Comparison of ENCODE assay signal across 29 cellular contexts in genomic region chr1:181451661-181452060, GRCh38. TPM values are rescaled to one million over a fixed set of nuclear protein-coding genes. Genes with fewer than 3 reads are reported as not detected.
"Had no signal": no experiment of that assay in that cellular context is flagged by ENCODE, and none has a peak within 500 bp of the region (broad histone marks: within the 10 kb centered on the region; RNA-seq: fewer than 3 reads in every experiment).

No MANE protein-coding gene starts in this region.

- DNase-seq: activated CD4-positive, alpha-beta T cell treated with anti-CD3 and anti-CD28 coated beads for 48 hours; activated CD4-positive, alpha-beta T cell treated with anti-CD3 and anti-CD28 coated beads, Interleukin-2, amount 50 U/mL, for 4 hours; activated CD4-positive, CD25-positive, alpha-beta regulatory T cell treated with anti-CD3 and anti-CD28 coated beads, Interleukin-2, amount 50 U/mL, for 72 hours; activated CD8-positive, alpha-beta T cell treated with anti-CD3 and anti-CD28 coated beads, Interleukin-2, amount 10 ng/mL, durations not matched to agents 7 days and 5 days; activated effector memory CD4-positive, alpha-beta T cell treated with anti-CD3 and anti-CD28 coated beads, Interleukin-2, amount 50 U/mL, for 16 hours; activated naive CD4-positive, alpha-beta T cell treated with Interleukin-2 at 50 U/mL for 16 hours; activated naive CD8-positive, alpha-beta T cell treated with anti-CD3 and anti-CD28 coated beads, Interleukin-2, amount 50 U/mL, for 24 hours; activated T-cell treated with anti-CD3 and anti-CD28 coated beads, Interleukin-2, amount 50 U/mL, for 24 hours; amniotic stem cell; Kasumi-1; KBM-7; NCI-H1048; NCI-H1694 treated with DMSO at 0.1 percent for 48 hours; NCI-H2029 treated with DMSO at 0.1 percent for 48 hours; NCI-H510A treated with DMSO at 0.1 percent for 48 hours; NK-92 treated with Interleukin-12 subunit alpha and Interleukin-12 subunit beta, amount 100 ng/mL, for 24 hours; OCI-M1; RPMI8226; T-cell; T-helper 2 cell; T1000 had no signal

- H3K4me3 Mint-ChIP-seq: activated CD8-positive, alpha-beta T cell treated with anti-CD3 and anti-CD28 coated beads, Interleukin-2, amount 10 ng/mL, durations not matched to agents 7 days and 5 days; activated naive CD8-positive, alpha-beta T cell treated with anti-CD3 and anti-CD28 coated beads, Interleukin-2, amount 50 U/mL, for 24 hours; activated T-cell treated with anti-CD3 and anti-CD28 coated beads, Interleukin-2, amount 50 U/mL, for 24 hours; brain; central memory CD8-positive, alpha-beta T cell; T-cell; WTC11 had no signal

- H3K27ac ChIP-seq: SK-N-MC had no signal

- H3K27ac Mint-ChIP-seq: activated CD8-positive, alpha-beta T cell treated with anti-CD3 and anti-CD28 coated beads, Interleukin-2, amount 10 ng/mL, durations not matched to agents 7 days and 5 days; activated naive CD4-positive, alpha-beta T cell treated with anti-CD3 and anti-CD28 coated beads, Interleukin-2, amount 50 U/mL, for 72 hours; activated naive CD8-positive, alpha-beta T cell treated with anti-CD3 and anti-CD28 coated beads, Interleukin-2, amount 50 U/mL, for 24 hours; activated T-cell treated with anti-CD3 and anti-CD28 coated beads, Interleukin-2, amount 50 U/mL, for 24 hours; T-cell; WTC11 had no signal

- H3K36me3 Mint-ChIP-seq: activated naive CD4-positive, alpha-beta T cell treated with anti-CD3 and anti-CD28 coated beads, Interleukin-2, amount 50 U/mL, for 72 hours; brain; T-cell; WTC11 had no signal

- H3K4me1 Mint-ChIP-seq: activated naive CD8-positive, alpha-beta T cell treated with anti-CD3 and anti-CD28 coated beads, Interleukin-2, amount 50 U/mL, for 24 hours; brain; central memory CD8-positive, alpha-beta T cell; T-cell; WTC11 had no signal

- H3K9me3 Mint-ChIP-seq: activated naive CD8-positive, alpha-beta T cell treated with anti-CD3 and anti-CD28 coated beads, Interleukin-2, amount 50 U/mL, for 24 hours; activated T-cell treated with anti-CD3 and anti-CD28 coated beads, Interleukin-2, amount 50 U/mL, for 24 hours; T-cell had no signal

- H3K4me3 ChIP-seq: SK-N-MC had no signal

- ATAC-seq: activated CD8-positive, alpha-beta T cell treated with anti-CD3 and anti-CD28 coated beads, Interleukin-2, amount 10 ng/mL, durations not matched to agents 7 days and 5 days; activated naive CD4-positive, alpha-beta T cell treated with anti-CD3 and anti-CD28 coated beads, Interleukin-2, amount 50 U/mL, for 72 hours; activated naive CD8-positive, alpha-beta T cell treated with anti-CD3 and anti-CD28 coated beads, Interleukin-2, amount 50 U/mL, for 24 hours; Panc1; Right ventricle myocardium inferior; T-cell; WTC11 had no signal

RNA-seq across cellular contexts. Expression of gene CACNA1E, which starts 31.7 kb away (rescaled TPM):
- total RNA-seq: M059J had no signal
